8 cellular contexts compared by ENCODE assay signal in the genomic region with DNA sequence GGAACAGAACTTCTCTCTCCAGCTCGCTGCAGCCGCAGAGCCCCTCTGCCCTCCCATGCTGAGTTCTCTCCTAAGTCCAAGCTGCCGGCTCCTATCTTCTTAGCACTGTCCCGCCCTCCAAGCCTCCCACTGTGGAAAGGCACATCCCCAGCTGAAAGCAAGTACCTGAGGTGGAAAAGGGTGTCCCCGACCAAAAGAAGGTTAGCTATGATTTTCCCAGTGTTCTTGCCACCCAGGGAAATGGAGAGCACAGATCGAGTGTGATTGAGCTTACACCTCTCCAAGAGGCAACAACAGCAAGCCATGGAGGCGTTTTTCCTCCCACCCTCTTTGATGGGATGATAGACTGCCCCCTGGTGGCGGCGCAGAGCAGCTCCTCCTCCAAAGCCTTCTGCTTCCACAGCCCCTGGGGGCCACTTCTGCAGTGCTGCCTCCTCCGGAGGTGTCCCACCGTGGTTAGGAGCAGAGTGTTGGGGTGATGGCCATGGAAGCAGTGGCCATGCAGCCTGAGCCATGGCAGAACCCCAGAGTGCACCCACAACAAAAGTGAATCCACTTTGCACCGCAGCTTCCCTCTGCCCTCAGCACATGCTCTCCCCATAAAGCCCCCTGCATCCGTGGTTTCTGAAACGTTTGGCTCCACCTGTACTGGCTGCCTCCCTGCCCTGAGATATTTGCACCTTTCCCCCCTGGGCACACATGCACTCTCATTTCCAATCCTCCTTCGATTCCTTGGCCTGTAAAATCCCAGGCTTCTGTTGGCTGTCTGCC.
DNase-seq lines count a peak whose midpoint lies in the region; ATAC-seq, FAIRE-seq and TF ChIP-seq lines count a peak whose summit lies in the region.

No MANE protein-coding gene starts in this region.

- no peaks in the 10 kb centered on the region for H3K27me3 ChIP-seq in BJ (ENCODE audit: control insufficient read depth, insufficient read depth, low read length)
- H3K27me3 ChIP-seq in SU-DHL-6 (ENCODE audit: low read length) = no peaks in the 10 kb centered on the region
- no peaks in the 10 kb centered on the region for H3K27me3 ChIP-seq in keratinocyte (ENCODE audit: control insufficient read depth, extremely low read depth, insufficient read depth, low read length)

- peak; percentile 76 for TF ChIP-seq RAD21 in Ishikawa (IDR thresholded peaks at IDR 0.05; ENCODE audit: low read depth)

- no peaks in the 10 kb centered on the region for H3K9me3 ChIP-seq in SU-DHL-6 (ENCODE audit: insufficient read depth, low read length)
- no peaks in the 10 kb centered on the region for H3K9me3 ChIP-seq in keratinocyte (ENCODE audit: control insufficient read depth, low read depth, low read length)

- H3K4me1 ChIP-seq in keratinocyte (ENCODE audit: control insufficient read depth, extremely low read depth, insufficient read depth, low read length) = no peaks in the 10 kb centered on the region

- dilution Hi-C loops in keratinocyte (cut with MboI; ENCODE audit: extremely low pct_ligation_motif_present, low sequenced_read_pairs) = no loop called here

- no peak for TF ChIP-seq EP300 in Ishikawa (IDR thresholded peaks at IDR 0.05; ENCODE audit: borderline replicate concordance)

- H3K4me2 ChIP-seq in SU-DHL-6 (ENCODE audit: low read depth, low read length, poor library complexity, severe bottlenecking) (no peak overlapping the region), keratinocyte (ENCODE audit: control insufficient read depth, extremely low read depth, insufficient read depth, low read depth, low read length) (no peak overlapping the region)

- no peaks in the 10 kb centered on the region for H4K20me1 ChIP-seq in SU-DHL-6 (ENCODE audit: low read depth, low read length)
- H4K20me1 ChIP-seq in keratinocyte (ENCODE audit: control insufficient read depth, extremely low read depth, insufficient read depth, low read length) = no peaks in the 10 kb centered on the region

- H3K27ac ChIP-seq in SU-DHL-6 (ENCODE audit: low read depth, low read length) = no peak overlapping the region
- peak overlapping the region; percentile 29 for H3K27ac ChIP-seq in angular gyrus (ENCODE audit: low read depth, low read length)
- no peak overlapping the region for H3K27ac ChIP-seq in keratinocyte (ENCODE audit: control insufficient read depth, insufficient read depth, low read length)

- H3F3A ChIP-seq in SU-DHL-6 (ENCODE audit: insufficient read depth) = no peaks in the 10 kb centered on the region

- FAIRE-seq in keratinocyte (lab: Jason Lieb, UNC) = peak; percentile 67

- CTCF ChIA-PET in BJ (lab: Yijun Ruan, JAX) = interaction anchor here (0.7 to 3.6 kb wide), 18 partner anchors 10 to 494 kb away, joined by 3 to 22 read pairs (median 3); a partner anchor contains a TSS

- H3K79me2 ChIP-seq in SU-DHL-6 (ENCODE audit: insufficient read depth, low read length) (no peaks in the 10 kb centered on the region), keratinocyte (ENCODE audit: control insufficient read depth, insufficient read depth, low read length) (no peaks in the 10 kb centered on the region)

- no peaks in the 10 kb centered on the region for H3K9me2 ChIP-seq in SU-DHL-6 (replicated peaks; ENCODE audit: insufficient read depth, low read length)

- peak; percentile 60 for ATAC-seq in GM19328 (IDR thresholded peaks at IDR 0.05; ENCODE audit: unreplicated experiment)

- H3K4me3 ChIP-seq in BJ (ENCODE audit: low read depth, low read length) = no peak overlapping the region
- no peak overlapping the region for H3K4me3 ChIP-seq in SU-DHL-6 (ENCODE audit: insufficient read depth, low read length, poor library complexity, severe bottlenecking)
- H3K4me3 ChIP-seq in keratinocyte (ENCODE audit: control insufficient read depth in 2 of 3, extremely low read depth in 1 of 3, insufficient read depth in 2 of 3, low read depth in 1 of 3, low read length in 3 of 3) = no peak overlapping the region

- no peaks in the 10 kb centered on the region for H3K9me1 ChIP-seq in keratinocyte (ENCODE audit: control insufficient read depth, extremely low read depth, insufficient read depth, low read length)

- H3K9ac ChIP-seq in SU-DHL-6 (ENCODE audit: low read length) (no peak overlapping the region), keratinocyte (ENCODE audit: control insufficient read depth, extremely low read depth, insufficient read depth, low read length) (no peak overlapping the region)

- no peak for DNase-seq in BJ (ENCODE audit: low read depth)
- no peak for DNase-seq in keratinocyte (ENCODE audit: low read depth, low spot score)
- DNase-seq in stimulated activated CD4-positive, alpha-beta T cell treated with anti-CD3 and anti-CD28 coated beads, TNF-alpha, amount 100 ng/mL, for 1 hour (ENCODE audit: low read depth in 3 of 3, low spot score in 1 of 3) = peak in 2 of 3 donors; percentile 6 to 31
- no peak for DNase-seq in NCI-H2107 treated with DMSO at 0.1 percent for 48 hours (lab: John Stamatoyannopoulos, UW; ENCODE audit: unreplicated experiment)

- POLR2A ChIA-PET in BJ (lab: Charles Lee) = no interaction called here

- H3K36me3 ChIP-seq in BJ (ENCODE audit: control insufficient read depth, insufficient read depth, low read length) (no peaks in the 10 kb centered on the region), SU-DHL-6 (ENCODE audit: low read length) (no peaks in the 10 kb centered on the region), keratinocyte (ENCODE audit: control insufficient read depth in 2 of 2, extremely low read depth in 1 of 2, insufficient read depth in 2 of 2, low read length in 2 of 2) (no peaks in the 10 kb centered on the region)

- TF ChIP-seq CTCF in BJ (IDR thresholded peaks at IDR 0.05; ENCODE audit: insufficient read depth, low read depth, low read length) = peak; percentile 81
- peak; percentile 97 for TF ChIP-seq CTCF in SU-DHL-6 (IDR thresholded peaks at IDR 0.05; ENCODE audit: insufficient read depth, low read length, poor library complexity, severe bottlenecking)
- peak; percentile 85 to 91 (median 91) for TF ChIP-seq CTCF in keratinocyte (optimal IDR thresholded peaks at IDR 0.05 in 1 of 3, IDR thresholded peaks at IDR 0.05 in 1 of 3, conservative IDR thresholded peaks at IDR 0.05 in 1 of 3; ENCODE audit: extremely low read depth in 1 of 3, insufficient read depth in 2 of 3, low read length in 3 of 3)

- H2AFZ ChIP-seq in SU-DHL-6 (ENCODE audit: low read depth, low read length, severe bottlenecking) (no peak overlapping the region), keratinocyte (ENCODE audit: control insufficient read depth, low read length) (peak overlapping the region; percentile 22)

TF ChIP-seq in Ishikawa, 13 proteins besides CTCF, POLR2A, EP300 and RAD21:
- TF ChIP-seq, protein P1, sequence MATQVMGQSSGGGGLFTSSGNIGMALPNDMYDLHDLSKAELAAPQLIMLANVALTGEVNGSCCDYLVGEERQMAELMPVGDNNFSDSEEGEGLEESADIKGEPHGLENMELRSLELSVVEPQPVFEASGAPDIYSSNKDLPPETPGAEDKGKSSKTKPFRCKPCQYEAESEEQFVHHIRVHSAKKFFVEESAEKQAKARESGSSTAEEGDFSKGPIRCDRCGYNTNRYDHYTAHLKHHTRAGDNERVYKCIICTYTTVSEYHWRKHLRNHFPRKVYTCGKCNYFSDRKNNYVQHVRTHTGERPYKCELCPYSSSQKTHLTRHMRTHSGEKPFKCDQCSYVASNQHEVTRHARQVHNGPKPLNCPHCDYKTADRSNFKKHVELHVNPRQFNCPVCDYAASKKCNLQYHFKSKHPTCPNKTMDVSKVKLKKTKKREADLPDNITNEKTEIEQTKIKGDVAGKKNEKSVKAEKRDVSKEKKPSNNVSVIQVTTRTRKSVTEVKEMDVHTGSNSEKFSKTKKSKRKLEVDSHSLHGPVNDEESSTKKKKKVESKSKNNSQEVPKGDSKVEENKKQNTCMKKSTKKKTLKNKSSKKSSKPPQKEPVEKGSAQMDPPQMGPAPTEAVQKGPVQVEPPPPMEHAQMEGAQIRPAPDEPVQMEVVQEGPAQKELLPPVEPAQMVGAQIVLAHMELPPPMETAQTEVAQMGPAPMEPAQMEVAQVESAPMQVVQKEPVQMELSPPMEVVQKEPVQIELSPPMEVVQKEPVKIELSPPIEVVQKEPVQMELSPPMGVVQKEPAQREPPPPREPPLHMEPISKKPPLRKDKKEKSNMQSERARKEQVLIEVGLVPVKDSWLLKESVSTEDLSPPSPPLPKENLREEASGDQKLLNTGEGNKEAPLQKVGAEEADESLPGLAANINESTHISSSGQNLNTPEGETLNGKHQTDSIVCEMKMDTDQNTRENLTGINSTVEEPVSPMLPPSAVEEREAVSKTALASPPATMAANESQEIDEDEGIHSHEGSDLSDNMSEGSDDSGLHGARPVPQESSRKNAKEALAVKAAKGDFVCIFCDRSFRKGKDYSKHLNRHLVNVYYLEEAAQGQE (IDR thresholded peaks at IDR 0.05; ENCODE audit: low read depth) = no peak
- TF ChIP-seq TCF12 (IDR thresholded peaks at IDR 0.05; ENCODE audit: low read depth) = no peak

Comparison
In these comparisons a context has a peak if more than half of its experiments do, and no peak if none do; other contexts are left out.
1. DNase-seq: peak in stimulated activated CD4-positive, alpha-beta T cell treated with anti-CD3 and anti-CD28 coated beads, TNF-alpha, amount 100 ng/mL, for 1 hour (2 of 3); none in BJ (single experiment), keratinocyte (single experiment) and NCI-H2107 treated with DMSO at 0.1 percent for 48 hours (single experiment).
2. Peak in every context shown above with its lines, with median percentiles within 50 percentile points of each other: CTCF ChIP-seq.